ENCODE assay signal across 27 cellular contexts in genomic region chr2:98592565-98592964, GRCh38.
"Had no signal": no experiment of that assay in that cellular context is flagged by ENCODE, and none has a peak within 500 bp of the region (broad histone marks: within the 10 kb centered on the region; RNA-seq: fewer than 3 reads in every experiment).

No MANE protein-coding gene starts in this region.

- H3K27ac ChIP-seq: adrenal gland, breast epithelium, Peyer's patch, RWPE1, SJCRH30, WERI-Rb-1 had no signal

- DNase-seq: activated CD4-positive, alpha-beta memory T cell treated with anti-CD3 and anti-CD28 coated beads, Interleukin-2, amount 10 ng/mL, durations not matched to agents 7 days and 5 days; activated CD4-positive, alpha-beta T cell treated with anti-CD3 and anti-CD28 coated beads for 36 hours; activated CD4-positive, alpha-beta T cell treated with anti-CD3 and anti-CD28 coated beads, Interleukin-2, amount 50 U/mL, for 1 hour; activated gamma-delta T cell; activated naive CD4-positive, alpha-beta T cell treated with anti-CD3 and anti-CD28 coated beads for 36 hours; activated naive CD8-positive, alpha-beta T cell treated with anti-CD3 and anti-CD28 coated beads for 36 hours; activated T-cell treated with anti-CD3 and anti-CD28 coated beads for 4 hours; anterior cingulate cortex; central memory CD4-positive, alpha-beta T cell; Karpas-422; MM.1S; NCI-H1105; NCI-H1436; NCI-H1694 treated with DMSO at 0.1 percent for 48 hours; NCI-H2029 treated with DMSO at 0.1 percent for 48 hours; NCI-H510A treated with DMSO at 0.1 percent for 48 hours; NCI-H69; NK-92 treated with Interleukin-12 subunit alpha and Interleukin-12 subunit beta, amount 100 ng/mL, for 24 hours; OCI-M1; Peyer's patch; Right ventricle myocardium superior; SJCRH30; T-cell; WERI-Rb-1 had no signal

- ATAC-seq: activated CD4-positive, alpha-beta T cell treated with anti-CD3 and anti-CD28 coated beads for 36 hours; T-cell had no signal

- H3K27me3 Mint-ChIP-seq: activated CD4-positive, alpha-beta memory T cell treated with anti-CD3 and anti-CD28 coated beads, Interleukin-2, amount 10 ng/mL, durations not matched to agents 7 days and 5 days; activated CD4-positive, alpha-beta T cell treated with anti-CD3 and anti-CD28 coated beads for 36 hours; activated naive CD8-positive, alpha-beta T cell treated with anti-CD3 and anti-CD28 coated beads for 36 hours; T-cell had no signal

- H3K4me3 Mint-ChIP-seq: activated CD4-positive, alpha-beta memory T cell treated with anti-CD3 and anti-CD28 coated beads, Interleukin-2, amount 10 ng/mL, durations not matched to agents 7 days and 5 days; activated CD4-positive, alpha-beta T cell treated with anti-CD3 and anti-CD28 coated beads for 36 hours; activated naive CD4-positive, alpha-beta T cell treated with anti-CD3 and anti-CD28 coated beads for 36 hours; activated naive CD8-positive, alpha-beta T cell treated with anti-CD3 and anti-CD28 coated beads for 36 hours; T-cell had no signal
